6 cellular contexts compared by ENCODE assay signal in the genomic region with DNA sequence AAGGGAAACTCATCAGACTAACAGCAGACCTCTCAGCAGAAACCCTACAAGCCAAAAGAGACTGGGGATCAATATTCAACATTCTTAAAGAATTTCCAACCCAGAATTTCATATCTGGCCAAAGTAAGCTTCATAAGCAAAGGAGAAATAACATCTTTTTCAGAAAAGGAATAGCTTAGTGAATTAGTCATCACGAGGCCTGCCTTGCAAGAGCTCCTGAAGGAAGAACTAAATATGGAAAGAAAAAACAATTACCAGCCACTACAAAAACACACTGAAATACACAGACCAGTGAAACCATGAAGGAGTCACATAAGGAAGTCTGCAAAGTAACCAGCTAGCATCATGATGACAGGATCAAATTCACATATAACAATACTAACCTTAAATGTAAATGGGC.
DNase-seq lines count a peak whose midpoint lies in the region; TF ChIP-seq lines count a peak whose summit lies in the region.
"Not testable (repeated sequence)": the region's sequence is repeated elsewhere in the genome, so short reads cannot be mapped to it uniquely, and the experiment has no call there.

No MANE protein-coding gene starts in this region.

- 4 to 7% methylated on average over 1 of the region's 1 CpG for WGBS in GM23248 (ENCODE audit: low coverage in 1 of 2, low lambda C conversion rate in 2 of 2, missing lambda C conversion rate in 2 of 2), 2 experiments

- not testable (repeated sequence) for H2AFZ ChIP-seq in GM23248

- not testable (repeated sequence) for H3K4me3 ChIP-seq in GM23248; astrocyte of the spinal cord (ENCODE audit: low read depth, low read length); fibroblast of villous mesenchyme (ENCODE audit: low read depth, low read length)

- H3K4me1 Mint-ChIP-seq in osteocyte (ENCODE audit: unreplicated experiment) = peaks cover 15% of the 10 kb centered on the region

- not testable (repeated sequence) for H3K27me3 Mint-ChIP-seq in osteocyte (ENCODE audit: unreplicated experiment)

- not testable (repeated sequence) for H4K20me1 ChIP-seq in GM23248 (ENCODE audit: insufficient read depth)

- H3F3A ChIP-seq in GM23248 (ENCODE audit: insufficient read depth) = not testable (repeated sequence)

- not testable (repeated sequence) for H3K9me2 ChIP-seq in GM23248 (ENCODE audit: insufficient read depth)

- not testable (repeated sequence) for H3K79me2 ChIP-seq in GM23248 (ENCODE audit: insufficient read depth)

- H3K4me1 ChIP-seq in GM23248 (ENCODE audit: insufficient read depth) = not testable (repeated sequence)

- peak overlapping the region; percentile 38 for H3K27ac Mint-ChIP-seq in osteocyte (ENCODE audit: unreplicated experiment)

- not testable (repeated sequence) for H3K4me2 ChIP-seq in GM23248 (ENCODE audit: unreplicated experiment)

- H3K9ac ChIP-seq in GM23248 = not testable (repeated sequence)

- DNase-seq in EH (ENCODE audit: low read depth) (peak; percentile 11), GM23248 (peak; percentile 4), LHCN-M2 (ENCODE audit: low read depth) (peak; percentile 14), astrocyte of the spinal cord (ENCODE audit: low read depth, low spot score) (peak; percentile 12), fibroblast of villous mesenchyme (ENCODE audit: low read depth) (peak; percentile 27)
- DNase-seq in osteocyte (ENCODE audit: extremely low spot score, unreplicated experiment) = not testable (repeated sequence)

- H3K4me3 Mint-ChIP-seq in osteocyte (ENCODE audit: unreplicated experiment) = not testable (repeated sequence)

- TF ChIP-seq CTCF in astrocyte of the spinal cord (IDR thresholded peaks at IDR 0.05; ENCODE audit: low read depth, low read length); fibroblast of villous mesenchyme (IDR thresholded peaks at IDR 0.05; ENCODE audit: insufficient read depth, low read depth, low read length); osteocyte (IDR thresholded peaks at IDR 0.05): not testable (repeated sequence)

- H3K27ac ChIP-seq in GM23248 = not testable (repeated sequence)

- not testable (repeated sequence) for H3K36me3 Mint-ChIP-seq in osteocyte (ENCODE audit: unreplicated experiment)

- H3K27me3 ChIP-seq in GM23248 (replicated peaks; ENCODE audit: insufficient read depth) = not testable (repeated sequence)

- peaks cover 38% of the 10 kb centered on the region for H3K9me3 Mint-ChIP-seq in osteocyte (ENCODE audit: unreplicated experiment)

- in situ Hi-C loops in GM23248 (cut with MboI); astrocyte of the spinal cord (cut with HindIII; ENCODE audit: low sequenced_read_pairs): not testable (repeated sequence)

- H3K36me3 ChIP-seq in GM23248 (ENCODE audit: low read depth) = not testable (repeated sequence)

- not testable (repeated sequence) for H3K9me3 ChIP-seq in GM23248 (ENCODE audit: low read depth)
